8 cellular contexts compared by ENCODE assay signal in genomic region chr17:45592433-45592923, GRCh38.
DNase-seq lines count a peak whose midpoint lies in the region; ATAC-seq, FAIRE-seq and TF ChIP-seq lines count a peak whose summit lies in the region.
"Not testable (repeated sequence)": the region's sequence is repeated elsewhere in the genome, so short reads cannot be mapped to it uniquely, and the experiment has no call there.

No MANE protein-coding gene starts in this region.

- not testable (repeated sequence) for H3K4me3 ChIP-seq in SK-N-SH (ENCODE audit: low read depth in 2 of 2, low read length in 1 of 2); endodermal cell (ENCODE audit: low read length); kidney (ENCODE audit: low read length in 2 of 2)

- not testable (repeated sequence) for H3K9me2 ChIP-seq in SK-N-SH

- not testable (repeated sequence) for H3K79me2 ChIP-seq in SK-N-SH (ENCODE audit: insufficient read depth)

- POLR2A ChIA-PET in SK-N-SH (lab: Yijun Ruan, JAX), result not testable (repeated sequence)

- peak; percentile 54 for ATAC-seq in HG02759 (IDR thresholded peaks at IDR 0.05; ENCODE audit: unreplicated experiment)
- peak; percentile 87 for ATAC-seq in stimulated activated memory B cell treated with anti-CD40 and anti-IgM and Interleukin-4, amounts not matched to agents 10 μg/mL and 1 μg/mL and 100 μg/mL, for 72 hours

- TF ChIP-seq RAD21 in SK-N-SH (IDR thresholded peaks at IDR 0.05; ENCODE audit: low read length), result peak; percentile 58

- not testable (repeated sequence) for H3K9ac ChIP-seq in SK-N-SH; endodermal cell (ENCODE audit: extremely low read depth, low read length, poor library complexity, severe bottlenecking); kidney (ENCODE audit: low read length in 2 of 2)

- not testable (repeated sequence) for H3K36me3 ChIP-seq in SK-N-SH (replicated peaks in 1 of 2; ENCODE audit: control insufficient read depth in 1 of 2, insufficient read depth in 2 of 2, low read length in 1 of 2); endodermal cell (ENCODE audit: control insufficient read depth, insufficient read depth, low read length); kidney (ENCODE audit: control insufficient read depth in 1 of 2, insufficient read depth in 2 of 2, low read length in 2 of 2)

- not testable (repeated sequence) for H2AFZ ChIP-seq in SK-N-SH (ENCODE audit: low read depth)

- intact Hi-C loops in kidney (cut with DNase I), result not testable (repeated sequence)

- not testable (repeated sequence) for H3K4me1 Mint-ChIP-seq in endodermal cell
- peaks cover 14% of the 10 kb centered on the region for H3K4me1 Mint-ChIP-seq in stimulated activated memory B cell treated with anti-CD40 and anti-IgM and Interleukin-4, amounts not matched to agents 10 μg/mL and 1 μg/mL and 100 μg/mL, for 72 hours

- DNase-seq in D721Med (ENCODE audit: insufficient read length, low spot score), result peak; percentile 41
- peak; percentile 79 for DNase-seq in SK-N-SH
- DNase-seq in activated T-helper 1 cell treated with Interleukin-2 at 50 U/mL for 16 hours (ENCODE audit: low read depth), result peak; percentile 50
- DNase-seq in endodermal cell, result peak; percentile 83
- peak; percentile 88 for DNase-seq in kidney
- DNase-seq in retina, result peak; percentile 49

- not testable (repeated sequence) for H3K27me3 ChIP-seq in SK-N-SH (ENCODE audit: insufficient read depth); endodermal cell (ENCODE audit: control insufficient read depth, insufficient read depth, low read length, poor library complexity, severe bottlenecking)

- TF ChIP-seq EP300 in SK-N-SH (IDR thresholded peaks at IDR 0.05; ENCODE audit: borderline replicate concordance in 1 of 2, low read depth in 1 of 2, low read length in 1 of 2), result not testable (repeated sequence)

- H3K4me3 Mint-ChIP-seq in endodermal cell; stimulated activated memory B cell treated with anti-CD40 and anti-IgM and Interleukin-4, amounts not matched to agents 10 μg/mL and 1 μg/mL and 100 μg/mL, for 72 hours: not testable (repeated sequence)

- H3K36me3 Mint-ChIP-seq in endodermal cell (ENCODE audit: low read depth), result peaks cover 14% of the 10 kb centered on the region
- H3K36me3 Mint-ChIP-seq in stimulated activated memory B cell treated with anti-CD40 and anti-IgM and Interleukin-4, amounts not matched to agents 10 μg/mL and 1 μg/mL and 100 μg/mL, for 72 hours, result not testable (repeated sequence)

- H3K27me3 Mint-ChIP-seq in endodermal cell (ENCODE audit: insufficient read depth), result peaks cover 11% of the 10 kb centered on the region
- H3K27me3 Mint-ChIP-seq in stimulated activated memory B cell treated with anti-CD40 and anti-IgM and Interleukin-4, amounts not matched to agents 10 μg/mL and 1 μg/mL and 100 μg/mL, for 72 hours, result not testable (repeated sequence)

- H3K27ac Mint-ChIP-seq in endodermal cell; stimulated activated memory B cell treated with anti-CD40 and anti-IgM and Interleukin-4, amounts not matched to agents 10 μg/mL and 1 μg/mL and 100 μg/mL, for 72 hours: not testable (repeated sequence)

- CTCF ChIA-PET in SK-N-SH (lab: Yijun Ruan, JAX), result interaction anchor here (1.1 to 1.8 kb wide), 3 partner anchors 152 to 374 kb away, joined by 3 read pairs; no protein-coding TSS in a partner anchor

- not testable (repeated sequence) for H3K27ac ChIP-seq in SK-N-SH (ENCODE audit: low read depth in 2 of 2, low read length in 1 of 2); endodermal cell (ENCODE audit: low read depth, low read length); kidney (ENCODE audit: low read depth in 2 of 2, low read length in 2 of 2)

- H3K4me2 ChIP-seq in SK-N-SH, result not testable (repeated sequence)

- not testable (repeated sequence) for H3F3A ChIP-seq in SK-N-SH (replicated peaks; ENCODE audit: insufficient read depth)

- not testable (repeated sequence) for H3K4me1 ChIP-seq in SK-N-SH (ENCODE audit: control insufficient read depth in 1 of 2, insufficient read depth in 2 of 2, low read depth in 1 of 2, low read length in 1 of 2); endodermal cell (ENCODE audit: control insufficient read depth, insufficient read depth, low read length); kidney (ENCODE audit: control insufficient read depth in 1 of 2, insufficient read depth in 1 of 2, low read depth in 1 of 2, low read length in 2 of 2)

- WGBS in SK-N-SH (ENCODE audit: low lambda C conversion rate), result 0% methylated on average over 5 of the region's 6 CpGs
- 2% methylated on average over 3 of the region's 6 CpGs; no CpG with 5 or more reads in 1 of the 2 experiments for WGBS in endodermal cell (ENCODE audit: insufficient coverage in 1 of 2, insufficient read length in 1 of 2), 2 experiments

- peak; percentile 44 for FAIRE-seq in D721Med (lab: Jason Lieb, UNC)
- FAIRE-seq in kidney (lab: Jason Lieb, UNC), result not testable (repeated sequence)

- H4K20me1 ChIP-seq in SK-N-SH (ENCODE audit: insufficient read depth), result not testable (repeated sequence)

- H3K9me3 Mint-ChIP-seq in endodermal cell; stimulated activated memory B cell treated with anti-CD40 and anti-IgM and Interleukin-4, amounts not matched to agents 10 μg/mL and 1 μg/mL and 100 μg/mL, for 72 hours: not testable (repeated sequence)

- not testable (repeated sequence) for H3K9me3 ChIP-seq in SK-N-SH; endodermal cell (ENCODE audit: control insufficient read depth, low read length); kidney (ENCODE audit: control insufficient read depth in 1 of 2, low read length in 2 of 2)

- peak; percentile 76 for TF ChIP-seq CTCF in D721Med (IDR thresholded peaks at IDR 0.05; ENCODE audit: insufficient read depth, missing control alignments)
- peak; percentile 75 for TF ChIP-seq CTCF in SK-N-SH (IDR thresholded peaks at IDR 0.05)
- peak; percentile 77 for TF ChIP-seq CTCF in endodermal cell (conservative IDR thresholded peaks at IDR 0.05)
- peak; percentile 47 for TF ChIP-seq CTCF in kidney (IDR thresholded peaks at IDR 0.05; ENCODE audit: borderline replicate concordance, extremely low read depth, insufficient read depth)

TF ChIP-seq in SK-N-SH, 30 proteins besides CTCF, POLR2A, EP300 and RAD21:
- TF ChIP-seq SMC3 (IDR thresholded peaks at IDR 0.05; ENCODE audit: low read depth, low read length), result peak; percentile 65
